1 cellular context compared by ENCODE assay signal in genomic region chr3:52402101-52402521, GRCh38.
TF ChIP-seq lines count a peak whose summit lies in the region.

No MANE protein-coding gene starts in this region.

TF ChIP-seq in GM12891, 5 proteins besides CTCF, POLR2A, EP300 and RAD21:
- TF ChIP-seq SPI1 (IDR thresholded peaks at IDR 0.05; ENCODE audit: low read depth, low read length) (0 out of 2 replicates have a peak, but pooled peaks have one; percentile 4), POLR2AphosphoS5 (IDR thresholded peaks at IDR 0.05; ENCODE audit: low read depth, low read length) (no peak), PAX5 (IDR thresholded peaks at IDR 0.05; ENCODE audit: insufficient read depth, low read length, severe bottlenecking) (no peak), POU2F2 (IDR thresholded peaks at IDR 0.05; ENCODE audit: low read depth, low read length) (no peak), TAF1 (IDR thresholded peaks at IDR 0.05; ENCODE audit: low read depth, low read length) (no peak)
TF ChIP-seq in GM12891: peak in this region for 1.
